In the genomic region with DNA sequence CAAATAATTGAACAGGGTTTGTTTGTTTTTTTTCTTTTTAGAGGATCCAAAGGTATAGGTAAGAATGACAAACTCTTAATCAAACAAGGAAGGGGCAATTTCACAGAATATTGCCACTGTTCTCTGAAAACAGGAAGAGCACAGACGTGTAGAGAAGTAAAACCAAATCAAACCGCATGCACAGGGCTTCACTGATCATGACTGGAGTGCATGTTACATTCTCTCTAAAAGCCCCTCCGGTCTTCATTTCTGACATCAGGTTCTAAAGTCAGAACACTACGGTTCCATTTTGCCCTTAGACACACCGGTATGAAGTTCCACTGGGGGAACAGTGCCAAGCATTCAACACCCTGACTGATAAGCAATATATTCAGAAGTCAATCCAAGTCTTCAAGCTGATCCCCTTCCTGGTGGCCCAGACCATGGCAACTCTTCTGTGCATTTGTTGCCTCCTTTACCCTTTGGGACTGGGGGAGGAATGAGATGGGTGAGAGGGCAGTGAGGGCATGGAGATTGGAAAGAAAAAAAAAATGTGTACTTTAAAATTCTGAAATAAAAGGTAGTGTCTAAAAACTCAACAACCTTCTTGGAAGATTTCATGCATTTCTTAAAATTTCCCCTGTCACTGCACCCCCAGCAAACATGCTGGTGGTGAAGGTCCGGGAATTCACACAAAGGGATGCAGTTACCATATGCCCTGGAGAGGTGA, we compare ENCODE assay signal across 8 cellular contexts. TPM values are rescaled to one million over a fixed set of nuclear protein-coding genes. Genes with fewer than 3 reads are reported as not detected.
DNase-seq lines count a peak whose midpoint lies in the region; ATAC-seq and TF ChIP-seq lines count a peak whose summit lies in the region.

No MANE protein-coding gene starts in this region.

- ATAC-seq in CD4-positive, CD25-positive, alpha-beta regulatory T cell (ENCODE audit: low read depth in 2 of 2) = peak; percentile 56 to 57
- ATAC-seq in GM19463 (IDR thresholded peaks at IDR 0.05; ENCODE audit: unreplicated experiment) = peak; percentile 20
- ATAC-seq in stimulated activated naive B cell treated with anti-CD40 and anti-IgM and Interleukin-4, amounts not matched to agents 10 μg/mL and 1 μg/mL and 100 μg/mL, for 72 hours (replicated peaks) = peak; percentile 79 to 80

- no peaks in the 10 kb centered on the region for H3K9me3 ChIP-seq in CD4-positive, CD25-positive, alpha-beta regulatory T cell (ENCODE audit: control insufficient read depth in 2 of 2, low read length in 2 of 2)

- peak overlapping the region; percentile 88 to 98 (median 96) for H3K27ac Mint-ChIP-seq in CD4-positive, CD25-positive, alpha-beta regulatory T cell
- H3K27ac Mint-ChIP-seq in stimulated activated naive B cell treated with anti-CD40 and anti-IgM and Interleukin-4, amounts not matched to agents 10 μg/mL and 1 μg/mL and 100 μg/mL, for 72 hours = peak overlapping the region; percentile 99

- H3K27me3 ChIP-seq in CD4-positive, CD25-positive, alpha-beta regulatory T cell (ENCODE audit: control insufficient read depth, insufficient read depth, low read length) = peaks cover 17% of the 10 kb centered on the region

- H3K4me3 ChIP-seq in CD4-positive, CD25-positive, alpha-beta regulatory T cell (ENCODE audit: low read depth, low read length) = peak overlapping the region; percentile 86
- peak overlapping the region; percentile 84 for H3K4me3 ChIP-seq in LNCaP clone FGC (ENCODE audit: low read depth, low read length)
- peak overlapping the region; percentile 92 for H3K4me3 ChIP-seq in iPS-11a (ENCODE audit: low read depth, low read length)

- no peak for TF ChIP-seq CTCF in LNCaP clone FGC (IDR thresholded peaks at IDR 0.05; ENCODE audit: control insufficient read depth, extremely low read depth, insufficient read depth)

- peaks cover 17% of the 10 kb centered on the region for H3K27me3 Mint-ChIP-seq in CD4-positive, CD25-positive, alpha-beta regulatory T cell
- no peaks in the 10 kb centered on the region for H3K27me3 Mint-ChIP-seq in stimulated activated naive B cell treated with anti-CD40 and anti-IgM and Interleukin-4, amounts not matched to agents 10 μg/mL and 1 μg/mL and 100 μg/mL, for 72 hours

- H3K4me3 Mint-ChIP-seq in CD4-positive, CD25-positive, alpha-beta regulatory T cell = peak overlapping the region; percentile 91 to 98 (median 92)
- H3K4me3 Mint-ChIP-seq in stimulated activated naive B cell treated with anti-CD40 and anti-IgM and Interleukin-4, amounts not matched to agents 10 μg/mL and 1 μg/mL and 100 μg/mL, for 72 hours = peak overlapping the region; percentile 95

- peak in 2 of 3 donors; percentile 47 to 94 for DNase-seq in CD4-positive, CD25-positive, alpha-beta regulatory T cell
- no peak for DNase-seq in LNCaP clone FGC (ENCODE audit: low read depth)
- peak; percentile 2 for DNase-seq in activated T-helper 9 cell treated with anti-CD3 and anti-CD28 coated beads, Interleukin-2, amount 50 U/mL, for 16 hours (ENCODE audit: low read depth)
- DNase-seq in stimulated activated naive B cell treated with anti-CD40 and anti-IgM and Interleukin-4, amounts not matched to agents 10 μg/mL and 1 μg/mL and 100 μg/mL, for 72 hours = peak; percentile 64
- no peak for DNase-seq in COLO829 (ENCODE audit: low spot score)
- no peak for DNase-seq in NCI-H2196 treated with DMSO at 0.1 percent for 48 hours (lab: John Stamatoyannopoulos, UW; ENCODE audit: unreplicated experiment)

- no peaks in the 10 kb centered on the region for H3K36me3 Mint-ChIP-seq in CD4-positive, CD25-positive, alpha-beta regulatory T cell
- H3K36me3 Mint-ChIP-seq in stimulated activated naive B cell treated with anti-CD40 and anti-IgM and Interleukin-4, amounts not matched to agents 10 μg/mL and 1 μg/mL and 100 μg/mL, for 72 hours = peaks cover 24 to 33% of the 10 kb centered on the region in 2 donors

- H3K4me1 ChIP-seq in CD4-positive, CD25-positive, alpha-beta regulatory T cell (ENCODE audit: control insufficient read depth, insufficient read depth, low read length, poor library complexity, severe bottlenecking) = peaks cover 33% of the 10 kb centered on the region

- H3K36me3 ChIP-seq in CD4-positive, CD25-positive, alpha-beta regulatory T cell (ENCODE audit: control insufficient read depth, insufficient read depth, low read length) = no peaks in the 10 kb centered on the region

- peak overlapping the region; percentile 73 for H3K27ac ChIP-seq in CD4-positive, CD25-positive, alpha-beta regulatory T cell (ENCODE audit: insufficient read depth, low read length, poor library complexity, severe bottlenecking)

- peaks cover 37 to 50% (median 42%) of the 10 kb centered on the region in 4 donors for H3K4me1 Mint-ChIP-seq in CD4-positive, CD25-positive, alpha-beta regulatory T cell
- peaks cover 54 to 70% of the 10 kb centered on the region in 2 donors for H3K4me1 Mint-ChIP-seq in stimulated activated naive B cell treated with anti-CD40 and anti-IgM and Interleukin-4, amounts not matched to agents 10 μg/mL and 1 μg/mL and 100 μg/mL, for 72 hours

- H3K9me3 Mint-ChIP-seq in CD4-positive, CD25-positive, alpha-beta regulatory T cell = peaks cover 0 to 2% (median 0%) of the 10 kb centered on the region in 7 donors
- no peaks in the 10 kb centered on the region for H3K9me3 Mint-ChIP-seq in stimulated activated naive B cell treated with anti-CD40 and anti-IgM and Interleukin-4, amounts not matched to agents 10 μg/mL and 1 μg/mL and 100 μg/mL, for 72 hours

RNA-seq across cellular contexts. Expression of a gene that starts 1.4 kb away (rescaled TPM):
- 17.8 TPM for total RNA-seq in CD4-positive, CD25-positive, alpha-beta regulatory T cell
- polyA plus RNA-seq in CD4-positive, CD25-positive, alpha-beta regulatory T cell = 10 to 100 TPM; 10.1 to 12.3 (median 11.8) TPM

Comparison
In these comparisons a context has a peak if more than half of its experiments do, and no peak if none do; other contexts are left out.
1. ATAC-seq: peak in every context shown above with its lines; median percentile 80 in stimulated activated naive B cell treated with anti-CD40 and anti-IgM and Interleukin-4, amounts not matched to agents 10 μg/mL and 1 μg/mL and 100 μg/mL, for 72 hours; 56 in CD4-positive, CD25-positive, alpha-beta regulatory T cell; 20 in GM19463.
2. DNase-seq: peak in CD4-positive, CD25-positive, alpha-beta regulatory T cell (2 of 3), activated T-helper 9 cell treated with anti-CD3 and anti-CD28 coated beads, Interleukin-2, amount 50 U/mL, for 16 hours (single experiment) and stimulated activated naive B cell treated with anti-CD40 and anti-IgM and Interleukin-4, amounts not matched to agents 10 μg/mL and 1 μg/mL and 100 μg/mL, for 72 hours (single experiment); none in LNCaP clone FGC (single experiment), COLO829 (single experiment) and NCI-H2196 treated with DMSO at 0.1 percent for 48 hours (single experiment).
3. Peak in every context shown above with its lines, with median percentiles within 50 percentile points of each other: H3K4me3 ChIP-seq.